In the genomic region with DNA sequence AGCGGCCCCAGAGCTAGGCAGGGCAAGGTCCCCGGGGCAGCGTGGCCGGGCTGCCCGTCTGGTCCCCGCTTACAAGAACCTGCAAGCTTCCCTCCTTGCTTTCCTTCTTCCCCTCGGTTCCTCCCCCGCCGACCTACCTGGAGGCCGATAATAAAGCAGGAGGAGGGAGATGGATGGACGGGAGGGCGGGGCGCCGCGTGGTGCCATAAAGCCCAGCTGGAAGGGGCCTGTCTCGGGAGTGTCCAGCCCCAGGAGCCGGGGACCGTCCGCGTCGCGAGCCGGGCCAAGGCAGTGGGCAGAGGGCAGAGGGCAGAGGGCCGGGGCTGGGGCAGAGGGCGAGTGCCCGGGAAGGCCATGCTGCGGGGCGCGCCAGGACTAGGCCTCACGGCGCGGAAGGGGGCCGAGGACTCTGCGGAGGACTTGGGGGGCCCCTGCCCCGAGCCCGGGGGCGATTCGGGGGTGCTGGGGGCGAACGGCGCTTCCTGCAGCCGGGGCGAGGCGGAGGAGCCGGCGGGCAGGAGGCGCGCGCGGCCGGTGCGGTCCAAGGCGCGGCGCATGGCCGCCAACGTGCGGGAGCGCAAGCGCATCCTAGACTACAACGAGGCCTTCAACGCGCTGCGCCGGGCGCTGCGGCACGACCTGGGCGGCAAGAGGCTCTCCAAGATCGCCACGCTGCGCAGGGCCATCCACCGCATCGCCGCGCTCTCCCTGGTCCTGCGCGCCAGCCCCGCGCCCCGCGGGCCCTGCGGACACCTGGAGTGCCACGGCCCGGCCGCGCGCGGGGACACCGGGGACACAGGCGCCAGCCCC, we compare ENCODE assay signal across 15 cellular contexts. TPM values are rescaled to one million over a fixed set of nuclear protein-coding genes. Genes with fewer than 3 reads are reported as not detected.
A peak's percentile ranks its signal among the peaks of the same experiment; 100 is the strongest.
DNase-seq lines count a peak whose midpoint lies in the region; ATAC-seq and TF ChIP-seq lines count a peak whose summit lies in the region.
"Had no signal": no experiment of that assay in that cellular context is flagged by ENCODE, and none has a peak within 500 bp of the region (broad histone marks: within the 10 kb centered on the region; RNA-seq: fewer than 3 reads in every experiment).

A gene (plus strand): TSS at position 235 of the 810 bp plus-strand sequence. CDS start 120 bp downstream, at position 355.

- no peak for ATAC-seq in activated naive CD4-positive, alpha-beta T cell treated with anti-CD3 and anti-CD28 coated beads, Interleukin-2, amount 50 U/mL, for 72 hours
- no peak for ATAC-seq in activated T-helper 17 cell treated with anti-CD3 and anti-CD28 coated beads, Interleukin-2, amount 50 U/mL, for 72 hours (replicated peaks)
- no peak for ATAC-seq in memory B cell (ENCODE audit: low read depth)
- ATAC-seq in GM21786 (IDR thresholded peaks at IDR 0.05; ENCODE audit: unreplicated experiment) = no peak
- ATAC-seq: left cardiac atrium had no signal

- DNase-seq in activated naive CD4-positive, alpha-beta T cell treated with anti-CD3 and anti-CD28 coated beads for 36 hours = no peak
- DNase-seq in activated naive CD4-positive, alpha-beta T cell treated with anti-CD3 and anti-CD28 coated beads, Interleukin-2, amount 50 U/mL, for 72 hours (ENCODE audit: low spot score in 2 of 2) = no peak
- DNase-seq in memory B cell (ENCODE audit: low spot score in 2 of 2) (no peak), type B pancreatic cell (ENCODE audit: extremely low spot score, unreplicated experiment) (no peak), substantia nigra (lab: John Stamatoyannopoulos, UW) (no peak), NCI-H446 treated with DMSO at 0.1 percent for 48 hours (lab: John Stamatoyannopoulos, UW) (no peak)
- DNase-seq: activated CD4-positive, alpha-beta T cell treated with anti-CD3 and anti-CD28 coated beads for 4 hours; left cardiac atrium; NCI-H187 treated with DMSO at 0.1 percent for 48 hours; SK-N-SH; stimulated activated CD4-positive, alpha-beta T cell treated with anti-CD3 and anti-CD28 coated beads, Interleukin-15, amount 100 ng/mL, for 24 hours had no signal

- peaks cover 40% of the 10 kb centered on the region for H3K27me3 Mint-ChIP-seq in activated naive CD4-positive, alpha-beta T cell treated with anti-CD3 and anti-CD28 coated beads for 36 hours (ENCODE audit: low read depth)
- H3K27me3 Mint-ChIP-seq in activated T-helper 17 cell treated with anti-CD3 and anti-CD28 coated beads, Interleukin-2, amount 50 U/mL, for 72 hours = peaks cover 4% of the 10 kb centered on the region
- H3K27me3 Mint-ChIP-seq in memory B cell = peaks cover 4% of the 10 kb centered on the region
- H3K27me3 Mint-ChIP-seq in type B pancreatic cell = peaks cover 18% of the 10 kb centered on the region

- no peaks in the 10 kb centered on the region for H3K9me3 Mint-ChIP-seq in activated naive CD4-positive, alpha-beta T cell treated with anti-CD3 and anti-CD28 coated beads for 36 hours
- no peaks in the 10 kb centered on the region for H3K9me3 Mint-ChIP-seq in activated naive CD4-positive, alpha-beta T cell treated with anti-CD3 and anti-CD28 coated beads, Interleukin-2, amount 50 U/mL, for 72 hours
- H3K9me3 Mint-ChIP-seq in activated T-helper 17 cell treated with anti-CD3 and anti-CD28 coated beads, Interleukin-2, amount 50 U/mL, for 72 hours = no peaks in the 10 kb centered on the region
- no peaks in the 10 kb centered on the region for H3K9me3 Mint-ChIP-seq in memory B cell
- H3K9me3 Mint-ChIP-seq in type B pancreatic cell = no peaks in the 10 kb centered on the region

- peaks cover 8% of the 10 kb centered on the region for H3K4me1 Mint-ChIP-seq in activated naive CD4-positive, alpha-beta T cell treated with anti-CD3 and anti-CD28 coated beads for 36 hours (ENCODE audit: low read depth)
- peaks cover 9% of the 10 kb centered on the region for H3K4me1 Mint-ChIP-seq in activated T-helper 17 cell treated with anti-CD3 and anti-CD28 coated beads, Interleukin-2, amount 50 U/mL, for 72 hours
- H3K4me1 Mint-ChIP-seq in memory B cell (peaks cover 21% of the 10 kb centered on the region), type B pancreatic cell (ENCODE audit: unreplicated experiment) (peaks cover 5% of the 10 kb centered on the region)

- peak within 1 kb of the TSS; percentile 84 for H3K4me3 Mint-ChIP-seq in activated naive CD4-positive, alpha-beta T cell treated with anti-CD3 and anti-CD28 coated beads for 36 hours
- H3K4me3 Mint-ChIP-seq in activated T-helper 17 cell treated with anti-CD3 and anti-CD28 coated beads, Interleukin-2, amount 50 U/mL, for 72 hours = peak within 1 kb of the TSS; percentile 90
- H3K4me3 Mint-ChIP-seq in memory B cell = peak within 1 kb of the TSS; percentile 39
- peak within 1 kb of the TSS; percentile 93 for H3K4me3 Mint-ChIP-seq in type B pancreatic cell

- CTCF ChIA-PET in activated naive CD4-positive, alpha-beta T cell treated with anti-CD3 and anti-CD28 coated beads for 36 hours (lab: Charles Lee) = no interaction called here

- H3K36me3 Mint-ChIP-seq in activated naive CD4-positive, alpha-beta T cell treated with anti-CD3 and anti-CD28 coated beads for 36 hours (ENCODE audit: low read depth) = no peaks in the 10 kb centered on the region
- H3K36me3 Mint-ChIP-seq in activated naive CD4-positive, alpha-beta T cell treated with anti-CD3 and anti-CD28 coated beads, Interleukin-2, amount 50 U/mL, for 72 hours = no peaks in the 10 kb centered on the region
- no peaks in the 10 kb centered on the region for H3K36me3 Mint-ChIP-seq in activated T-helper 17 cell treated with anti-CD3 and anti-CD28 coated beads, Interleukin-2, amount 50 U/mL, for 72 hours (ENCODE audit: low read depth)
- H3K36me3 Mint-ChIP-seq in memory B cell (no peaks in the 10 kb centered on the region), type B pancreatic cell (no peaks in the 10 kb centered on the region)

- no peak within 1 kb of the TSS for H3K27ac ChIP-seq in substantia nigra (ENCODE audit: low read depth, low read length, poor library complexity, severe bottlenecking)
- H3K27ac ChIP-seq: parathyroid adenoma had no signal

- no peak within 1 kb of the TSS for H3K27ac Mint-ChIP-seq in activated naive CD4-positive, alpha-beta T cell treated with anti-CD3 and anti-CD28 coated beads for 36 hours
- no peak within 1 kb of the TSS for H3K27ac Mint-ChIP-seq in activated naive CD4-positive, alpha-beta T cell treated with anti-CD3 and anti-CD28 coated beads, Interleukin-2, amount 50 U/mL, for 72 hours
- H3K27ac Mint-ChIP-seq in activated T-helper 17 cell treated with anti-CD3 and anti-CD28 coated beads, Interleukin-2, amount 50 U/mL, for 72 hours = no peak within 1 kb of the TSS
- H3K27ac Mint-ChIP-seq in memory B cell (no peak within 1 kb of the TSS), type B pancreatic cell (no peak within 1 kb of the TSS)

- intact Hi-C loops in activated naive CD4-positive, alpha-beta T cell treated with anti-CD3 and anti-CD28 coated beads for 36 hours (cut with micrococcal nuclease) = no loop called here

- no peak for TF ChIP-seq CTCF in type B pancreatic cell (conservative IDR thresholded peaks at IDR 0.05)

RNA-seq across cellular contexts. Expression of the gene that starts here (rescaled TPM):
- total RNA-seq in activated naive CD4-positive, alpha-beta T cell treated with anti-CD3 and anti-CD28 coated beads for 36 hours = not detected
- total RNA-seq in activated naive CD4-positive, alpha-beta T cell treated with anti-CD3 and anti-CD28 coated beads, Interleukin-2, amount 50 U/mL, for 72 hours = not detected
- not detected for total RNA-seq in activated T-helper 17 cell treated with anti-CD3 and anti-CD28 coated beads, Interleukin-2, amount 50 U/mL, for 72 hours
- not detected in 2 replicates for total RNA-seq in type B pancreatic cell (ENCODE audit: low replicate concordance)
- total RNA-seq: frontal cortex, left cardiac atrium had no signal

Comparison
In these comparisons a context has a peak if more than half of its experiments do, and no peak if none do; other contexts are left out.
1. H3K4me3 Mint-ChIP-seq: peak in every context shown above with its lines; median percentile 93 in type B pancreatic cell; 90 in activated T-helper 17 cell treated with anti-CD3 and anti-CD28 coated beads, Interleukin-2, amount 50 U/mL, for 72 hours; 84 in activated naive CD4-positive, alpha-beta T cell treated with anti-CD3 and anti-CD28 coated beads for 36 hours; 39 in memory B cell.